In the genomic region with DNA sequence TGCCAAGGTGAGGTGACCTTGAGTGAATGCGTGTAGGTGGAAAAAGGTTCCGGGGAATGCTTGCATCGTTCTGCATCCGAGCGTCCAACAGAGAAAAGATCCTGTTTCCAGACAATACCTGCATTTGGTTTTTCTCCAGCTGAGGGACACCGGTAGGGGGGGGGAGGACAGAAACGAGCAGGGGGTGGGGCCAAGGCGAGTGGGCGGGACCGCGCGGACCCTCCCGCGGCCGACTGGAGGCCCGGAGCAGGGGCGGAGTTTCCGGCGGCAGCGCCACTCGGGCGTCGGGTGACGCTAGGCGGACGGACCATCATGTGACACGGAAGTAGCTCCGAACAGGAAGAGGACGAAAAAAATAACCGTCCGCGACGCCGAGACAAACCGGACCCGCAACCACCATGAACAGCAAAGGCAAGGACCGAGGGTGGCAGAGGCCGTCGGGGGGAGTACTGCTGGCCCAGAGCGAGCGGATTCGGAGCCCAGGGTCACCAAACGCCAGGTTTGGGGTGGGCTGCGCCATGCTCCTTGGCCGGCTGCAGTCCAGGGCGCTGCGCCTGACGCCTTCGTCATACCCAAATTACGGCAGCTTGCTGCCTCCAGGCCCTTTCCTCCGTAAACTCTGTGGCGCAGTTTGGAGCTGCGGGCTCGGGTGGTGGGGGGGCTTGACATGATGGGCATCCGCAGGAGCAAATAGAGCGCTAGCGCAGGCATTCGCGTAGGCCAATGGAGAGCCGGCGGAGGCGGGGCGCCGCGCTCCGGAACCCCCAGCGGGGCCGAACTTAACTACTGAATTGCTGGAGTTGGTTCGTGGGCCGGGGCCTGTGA, we compare ENCODE assay signal across 8 cellular contexts. TPM values are rescaled to one million over a fixed set of nuclear protein-coding genes. Genes with fewer than 3 reads are reported as not detected.
DNase-seq lines count a peak whose midpoint lies in the region; ATAC-seq and TF ChIP-seq lines count a peak whose summit lies in the region.

A gene with protein sequence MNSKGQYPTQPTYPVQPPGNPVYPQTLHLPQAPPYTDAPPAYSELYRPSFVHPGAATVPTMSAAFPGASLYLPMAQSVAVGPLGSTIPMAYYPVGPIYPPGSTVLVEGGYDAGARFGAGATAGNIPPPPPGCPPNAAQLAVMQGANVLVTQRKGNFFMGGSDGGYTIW (plus strand): TSS at position 317 of the 825 bp plus-strand sequence. CDS start 82 bp downstream, at position 399.

- H3K36me3 ChIP-seq in BE2C: peaks cover 21% of the 10 kb centered on the region

- no peaks in the 10 kb centered on the region for H3K9me3 ChIP-seq in BE2C

- no peaks in the 10 kb centered on the region for H3K27me3 Mint-ChIP-seq in chondrocyte (ENCODE audit: low read depth)

- peak within 1 kb of the TSS; percentile 100 for H3K27ac Mint-ChIP-seq in chondrocyte (ENCODE audit: unreplicated experiment)

- H3K4me3 ChIP-seq in BE2C (ENCODE audit: low read depth, low read length): peak within 1 kb of the TSS; percentile 100

- peaks cover 12% of the 10 kb centered on the region for H3K36me3 Mint-ChIP-seq in chondrocyte (ENCODE audit: low read depth)

- peak; percentile 92 for ATAC-seq in HG03439 (IDR thresholded peaks at IDR 0.05; ENCODE audit: unreplicated experiment)

- no peaks in the 10 kb centered on the region for H3K9me3 Mint-ChIP-seq in chondrocyte (ENCODE audit: low read depth)

- DNase-seq in BE2C: peak; percentile 98
- DNase-seq in NCI-H510A (lab: John Stamatoyannopoulos, UW): peak; percentile 90
- peak; percentile 91 to 95 for DNase-seq in activated CD4-positive, alpha-beta T cell treated with anti-CD3 and anti-CD28 coated beads for 24 hours (ENCODE audit: low read depth in 2 of 2)
- DNase-seq in chondrocyte (ENCODE audit: low spot score): peak; percentile 97
- DNase-seq in kidney tubule cell (ENCODE audit: low spot score): peak; percentile 97
- DNase-seq in stimulated activated CD4-positive, alpha-beta T cell treated with anti-CD3 and anti-CD28 coated beads, Interleukin-1b, Interleukin-23, amount 100 ng/mL, for 24 hours (ENCODE audit: low read depth in 4 of 4, low spot score in 1 of 4): peak; percentile 77 to 95 (median 92)

- peaks cover 24% of the 10 kb centered on the region for H3K4me1 Mint-ChIP-seq in chondrocyte (ENCODE audit: low read depth)

- no peaks in the 10 kb centered on the region for H3K27me3 ChIP-seq in BE2C

- TF ChIP-seq CTCF in BE2C (IDR thresholded peaks at IDR 0.05; ENCODE audit: low read depth, low read length) (peak; percentile 33; the same call in 1 of the 2 replicates), chondrocyte (IDR thresholded peaks at IDR 0.05) (peak; percentile 41)

- peak within 1 kb of the TSS; percentile 94 for H3K4me3 Mint-ChIP-seq in chondrocyte (ENCODE audit: unreplicated experiment)

- peaks cover 3% of the 10 kb centered on the region for H3K4me1 ChIP-seq in BE2C

- peak; percentile 98 for TF ChIP-seq POLR2A in GM19193 (IDR thresholded peaks at IDR 0.05; ENCODE audit: extremely low read depth, insufficient read depth, insufficient read length)

RNA-seq across cellular contexts. Expression of the gene that starts here (rescaled TPM):
- polyA plus RNA-seq in BE2C (2012; ENCODE audit: insufficient read depth, insufficient read length, low read depth): 320 TPM
- 76.9 to 95.6 TPM (median 77.9 TPM) in 3 replicates for total RNA-seq in chondrocyte

Comparison
In these comparisons a context has a peak if more than half of its experiments do, and no peak if none do; other contexts are left out.
1. Peak in every context shown above with its lines: DNase-seq, ATAC-seq and H3K4me3 ChIP-seq.